ENCODE assay signal across 25 cellular contexts in genomic region chr2:37211939-37212338, GRCh38. TPM values are rescaled to one million over a fixed set of nuclear protein-coding genes. Genes with fewer than 3 reads are reported as not detected.
"Had no signal": no experiment of that assay in that cellular context is flagged by ENCODE, and none has a peak within 500 bp of the region (broad histone marks: within the 10 kb centered on the region; RNA-seq: fewer than 3 reads in every experiment).

No MANE protein-coding gene starts in this region.

- H3K4me1 Mint-ChIP-seq: neural progenitor cell had no signal

- H3K9me3 ChIP-seq: gastrocnemius medialis, prostate gland had no signal

- H2AFZ ChIP-seq: neural progenitor cell had no signal

- DNase-seq: activated CD4-positive, alpha-beta T cell treated with anti-CD3 and anti-CD28 coated beads, Interleukin-2, amount 10 ng/mL, durations not matched to agents 7 days and 5 days; activated CD4-positive, CD25-positive, alpha-beta regulatory T cell; activated naive CD4-positive, alpha-beta T cell treated with anti-CD3 and anti-CD28 coated beads for 36 hours; cortex of kidney; effector CD4-positive, alpha-beta T cell; gastrocnemius medialis; head of caudate nucleus; left ventricle myocardium inferior; mammary epithelial cell; mucosa of descending colon; naive B cell; stimulated activated CD4-positive, alpha-beta T cell treated with anti-CD3 and anti-CD28 coated beads, Interleukin-2, amount 100 ng/mL, for 24 hours; stimulated activated naive CD8-positive, alpha-beta T cell treated with anti-CD3 and anti-CD28 coated beads, Interleukin-15, amount 100 ng/mL, for 72 hours; trophoblast cell had no signal

- H3K4me3 Mint-ChIP-seq: activated CD4-positive, alpha-beta T cell treated with anti-CD3 and anti-CD28 coated beads, Interleukin-2, amount 10 ng/mL, durations not matched to agents 7 days and 5 days; activated naive CD4-positive, alpha-beta T cell treated with anti-CD3 and anti-CD28 coated beads for 36 hours; naive B cell; neural progenitor cell; stimulated activated naive CD8-positive, alpha-beta T cell treated with anti-CD3 and anti-CD28 coated beads, Interleukin-15, amount 100 ng/mL, for 72 hours; T-helper 2 cell treated with Interferon-gamma antibody and Interleukin-4, amounts not matched to agents 5 μg/mL and 100 μg/mL, for 36 hours had no signal

- H3K27me3 Mint-ChIP-seq: activated CD4-positive, alpha-beta T cell treated with anti-CD3 and anti-CD28 coated beads, Interleukin-2, amount 10 ng/mL, durations not matched to agents 7 days and 5 days; naive B cell; stimulated activated naive CD8-positive, alpha-beta T cell treated with anti-CD3 and anti-CD28 coated beads, Interleukin-15, amount 100 ng/mL, for 72 hours had no signal

- H3K4me1 ChIP-seq: breast epithelium, gastrocnemius medialis, left ventricle myocardium inferior, neural progenitor cell, prostate gland, right atrium auricular region, vagina had no signal

- H3K9ac ChIP-seq: neural progenitor cell had no signal

- FAIRE-seq: astrocyte had no signal

- H3K27me3 ChIP-seq: breast epithelium, gastrocnemius medialis, neural progenitor cell, right atrium auricular region, vagina had no signal

- H3K4me3 ChIP-seq: breast epithelium, gastrocnemius medialis, left ventricle myocardium inferior, mucosa of descending colon, neural progenitor cell, prostate gland, right atrium auricular region, vagina had no signal

- ATAC-seq: gastrocnemius medialis; mucosa of descending colon; stimulated activated naive CD8-positive, alpha-beta T cell treated with anti-CD3 and anti-CD28 coated beads, Interleukin-15, amount 100 ng/mL, for 72 hours had no signal

- H3K27ac ChIP-seq: gastrocnemius medialis, left ventricle myocardium inferior, neural progenitor cell, prostate gland, right atrium auricular region, vagina had no signal

- H3K4me2 ChIP-seq: neural progenitor cell had no signal

- H3K27ac Mint-ChIP-seq: activated CD4-positive, alpha-beta T cell treated with anti-CD3 and anti-CD28 coated beads, Interleukin-2, amount 10 ng/mL, durations not matched to agents 7 days and 5 days; activated naive CD4-positive, alpha-beta T cell treated with anti-CD3 and anti-CD28 coated beads for 36 hours; activated T-helper 2 cell treated with anti-CD3 and anti-CD28 coated beads, Interferon-gamma antibody, Interleukin-2, Interleukin-4, amounts not matched to agents 10 μg/mL and 5 μg/mL and 100 μg/mL, durations not matched to agents 14 hours and 24 hours and 36 hours; naive B cell; neural progenitor cell; stimulated activated naive CD8-positive, alpha-beta T cell treated with anti-CD3 and anti-CD28 coated beads, Interleukin-15, amount 100 ng/mL, for 72 hours; T-helper 2 cell treated with Interferon-gamma antibody and Interleukin-4, amounts not matched to agents 5 μg/mL and 100 μg/mL, for 36 hours had no signal

RNA-seq across cellular contexts. Expression of gene SULT6B1, which starts 23.5 kb away (rescaled TPM):
- total RNA-seq: activated CD4-positive, alpha-beta T cell treated with anti-CD3 and anti-CD28 coated beads, Interleukin-2, amount 10 ng/mL, durations not matched to agents 7 days and 5 days; activated naive CD4-positive, alpha-beta T cell treated with anti-CD3 and anti-CD28 coated beads for 36 hours; activated T-helper 2 cell treated with anti-CD3 and anti-CD28 coated beads, Interferon-gamma antibody, Interleukin-2, Interleukin-4, amounts not matched to agents 10 μg/mL and 5 μg/mL and 100 μg/mL, durations not matched to agents 14 hours and 24 hours and 36 hours; astrocyte; breast epithelium; gastrocnemius medialis; kidney epithelial cell; left ventricle myocardium inferior; mammary epithelial cell; mucosa of descending colon; osteoblast; prostate gland; right atrium auricular region; temporal lobe; vagina had no signal
